ENCODE assay signal across 7 cellular contexts in genomic region chr9:5908918-5909317, GRCh38. TPM values are rescaled to one million over a fixed set of nuclear protein-coding genes. Genes with fewer than 3 reads are reported as not detected.
"Had no signal": no experiment of that assay in that cellular context is flagged by ENCODE, and none has a peak within 500 bp of the region (broad histone marks: within the 10 kb centered on the region; RNA-seq: fewer than 3 reads in every experiment).

No MANE protein-coding gene starts in this region.

- DNase-seq: IMR-90, KBM-7, KG1 had no signal

- H3K4me1 Mint-ChIP-seq: IgD-negative memory B cell had no signal

- H3K9me3 Mint-ChIP-seq: IgD-negative memory B cell had no signal

- ATAC-seq: HepG2, K562 had no signal

- H3K27ac Mint-ChIP-seq: IgD-negative memory B cell had no signal

- H3K27me3 Mint-ChIP-seq: IgD-negative memory B cell had no signal

- H3K4me3 Mint-ChIP-seq: IgD-negative memory B cell had no signal

RNA-seq across cellular contexts. Expression of gene MLANA, which starts 18.2 kb away (rescaled TPM):
- total RNA-seq: HT-29, IMR-90, K562 had no signal
